1 cellular context compared by ENCODE assay signal in the genomic region with DNA sequence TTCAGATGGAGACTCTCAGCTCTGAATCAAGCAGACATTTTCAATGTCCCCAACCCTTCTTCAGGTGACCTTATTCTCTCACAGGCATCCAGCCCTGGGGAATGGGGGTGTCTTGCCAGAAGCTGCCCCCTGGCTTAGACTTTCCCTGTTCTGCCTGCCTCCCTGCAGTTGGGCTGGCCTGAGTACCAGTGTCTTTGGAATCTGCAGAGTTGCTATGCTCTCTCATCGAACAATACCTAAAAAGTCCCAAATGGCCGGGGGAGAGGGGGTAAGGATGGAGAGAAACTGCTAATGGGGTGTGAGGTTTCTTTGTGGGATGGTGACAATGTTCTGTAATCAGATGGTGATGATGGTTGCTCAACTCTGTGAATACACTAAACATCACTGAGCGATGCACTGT.
TF ChIP-seq lines count a peak whose summit lies in the region.

No MANE protein-coding gene starts in this region.

TF ChIP-seq in IMR-90, 13 proteins besides CTCF, POLR2A, EP300 and RAD21:
- no peak for TF ChIP-seq SMC3 (IDR thresholded peaks at IDR 0.05; ENCODE audit: low read depth, low read length)
